Comparison of ENCODE assay signal across 12 cellular contexts in genomic region chr16:84924339-84925091, GRCh38.
DNase-seq lines count a peak whose midpoint lies in the region; ATAC-seq and TF ChIP-seq lines count a peak whose summit lies in the region.
"Had no signal": no experiment of that assay in that cellular context is flagged by ENCODE, and none has a peak within 500 bp of the region (broad histone marks: within the 10 kb centered on the region; RNA-seq: fewer than 3 reads in every experiment).

No MANE protein-coding gene starts in this region.

- TF ChIP-seq CTCF in fibroblast of mammary gland (conservative IDR thresholded peaks at IDR 0.05; ENCODE audit: control insufficient read depth, insufficient read depth, low read depth, low read length), result no peak
- no peak for TF ChIP-seq CTCF in right lobe of liver (IDR thresholded peaks at IDR 0.05)
- no peak for TF ChIP-seq CTCF in gastrocnemius medialis (IDR thresholded peaks at IDR 0.05 in 4 of 5, conservative IDR thresholded peaks at IDR 0.05 in 1 of 5)
- TF ChIP-seq CTCF in foreskin keratinocyte (conservative IDR thresholded peaks at IDR 0.05), result no peak

- DNase-seq in NAMALWA (ENCODE audit: low spot score), result peak; percentile 15
- peak; percentile 42 for DNase-seq in fibroblast of mammary gland (ENCODE audit: low read depth)
- DNase-seq in right lobe of liver, result peak; percentile 50 to 79 (median 70)
- DNase-seq in gastrocnemius medialis, result peak; percentile 58 to 74
- DNase-seq in activated T-cell treated with anti-CD3 and anti-CD28 coated beads, Interleukin-2, amount 50 U/mL, for 1 hour, result no peak
- DNase-seq in foreskin keratinocyte, result no peak
- no peak for DNase-seq in ureter (ENCODE audit: low spot score)
- DNase-seq: GOT3, occipital lobe, SIG-M5 had no signal

- WGBS in right lobe of liver (ENCODE audit: insufficient coverage, low coverage, low lambda C conversion rate, missing lambda C conversion rate), result 67% methylated on average over 16 of the region's 23 CpGs

- H3K27me3 ChIP-seq in right lobe of liver (no peaks in the 10 kb centered on the region), gastrocnemius medialis (no peaks in the 10 kb centered on the region), foreskin keratinocyte (peaks cover 2% of the 10 kb centered on the region)
- H3K27me3 ChIP-seq: adrenal gland had no signal

- in situ Hi-C loops in gastrocnemius medialis (cut with MboI; ENCODE audit: low sequenced_read_pairs in 4 of 4), result no loop called here

- no peak for TF ChIP-seq POLR2A in right lobe of liver (IDR thresholded peaks at IDR 0.05)
- TF ChIP-seq POLR2A in gastrocnemius medialis (IDR thresholded peaks at IDR 0.05), result no peak

- H3K9me3 ChIP-seq in right lobe of liver (no peaks in the 10 kb centered on the region), gastrocnemius medialis (no peaks in the 10 kb centered on the region)
- H3K9me3 ChIP-seq: adrenal gland had no signal

- H3K36me3 ChIP-seq in right lobe of liver (no peaks in the 10 kb centered on the region), gastrocnemius medialis (no peaks in the 10 kb centered on the region)
- H3K36me3 ChIP-seq: adrenal gland had no signal

- intact Hi-C loops in right lobe of liver (cut with DNase I) (loop anchor here in 1 of 2 donors (5.0 kb wide), 1 partner anchor 38 kb away; no protein-coding TSS in a partner anchor), gastrocnemius medialis (cut with DNase I; ENCODE audit: low total_unique reads) (loop anchor here (1.0 to 10.0 kb wide), 3 partner anchors 28 to 90 kb away; no protein-coding TSS in a partner anchor)

- H3K4me3 ChIP-seq in fibroblast of mammary gland (ENCODE audit: control insufficient read depth, low read depth, low read length) (no peak overlapping the region), right lobe of liver (no peak overlapping the region), gastrocnemius medialis (no peak overlapping the region)
- H3K4me3 ChIP-seq: adrenal gland had no signal

- H3K27ac ChIP-seq in right lobe of liver, result no peak overlapping the region
- peak overlapping the region in 3 of 4 donors; percentile 8 to 71 (median 52) for H3K27ac ChIP-seq in gastrocnemius medialis
- H3K27ac ChIP-seq in foreskin keratinocyte, result no peak overlapping the region

- H3K4me1 ChIP-seq in right lobe of liver (peaks cover 0 to 11% (median 4%) of the 10 kb centered on the region in 4 donors), gastrocnemius medialis (peaks cover 33 to 39% of the 10 kb centered on the region in 2 donors), foreskin keratinocyte (no peaks in the 10 kb centered on the region)

- peak; percentile 59 to 75 (median 62) for ATAC-seq in right lobe of liver
- ATAC-seq in gastrocnemius medialis, result peak; percentile 25 to 28
- no peak for ATAC-seq in foreskin keratinocyte
- no peak for ATAC-seq in HG03571 (IDR thresholded peaks at IDR 0.05; ENCODE audit: unreplicated experiment)

Comparison
In these comparisons a context has a peak if more than half of its experiments do, and no peak if none do; other contexts are left out.
1. DNase-seq: peak in NAMALWA (single experiment), fibroblast of mammary gland (single experiment), right lobe of liver (3 of 3) and gastrocnemius medialis (2 of 2); none in activated T-cell treated with anti-CD3 and anti-CD28 coated beads, Interleukin-2, amount 50 U/mL, for 1 hour (single experiment), foreskin keratinocyte (0 of 2) and ureter (single experiment).
2. ATAC-seq: peak in right lobe of liver (4 of 4) and gastrocnemius medialis (2 of 2); none in foreskin keratinocyte (single experiment) and HG03571 (single experiment).
3. H3K27ac ChIP-seq: peak in gastrocnemius medialis (3 of 4); none in right lobe of liver (0 of 3) and foreskin keratinocyte (single experiment).